Comparison of ENCODE assay signal across 9 cellular contexts in genomic region chr16:87951550-87952538, GRCh38. TPM values are rescaled to one million over a fixed set of nuclear protein-coding genes. Genes with fewer than 3 reads are reported as not detected.
DNase-seq lines count a peak whose midpoint lies in the region; ATAC-seq, FAIRE-seq and TF ChIP-seq lines count a peak whose summit lies in the region.
"Had no signal": no experiment of that assay in that cellular context is flagged by ENCODE, and none has a peak within 500 bp of the region (broad histone marks: within the 10 kb centered on the region; RNA-seq: fewer than 3 reads in every experiment).

No MANE protein-coding gene starts in this region.

- FAIRE-seq in GM19239 (lab: Jason Lieb, UNC), result peak; percentile 31
- no peak for FAIRE-seq in keratinocyte (lab: Jason Lieb, UNC)

- DNase-seq in CD4-positive, CD25-positive, alpha-beta regulatory T cell, result peak in 2 of 3 donors; percentile 16 to 38
- DNase-seq in GM19239 (ENCODE audit: insufficient read length, low spot score) (no peak), HuH-7 (ENCODE audit: low spot score) (peak; percentile 46), adrenal gland (peak in 3 of 7 donors; percentile 32 to 38 (median 33)), keratinocyte (ENCODE audit: low read depth, low spot score) (no peak), activated gamma-delta T cell treated with Interleukin-2 at 50 U/mL for 16 hours (no peak), GM10248 (ENCODE audit: extremely low spot score) (no peak)

- peaks cover 7% of the 10 kb centered on the region for H3K27me3 Mint-ChIP-seq in CD4-positive, CD25-positive, alpha-beta regulatory T cell
- no peaks in the 10 kb centered on the region for H3K27me3 Mint-ChIP-seq in stimulated activated memory B cell treated with anti-CD40 and anti-IgM and Interleukin-4, amounts not matched to agents 10 μg/mL and 1 μg/mL and 100 μg/mL, for 72 hours

- H3K27ac Mint-ChIP-seq in CD4-positive, CD25-positive, alpha-beta regulatory T cell, result peak overlapping the region; percentile 88 to 98 (median 97)
- peak overlapping the region; percentile 97 for H3K27ac Mint-ChIP-seq in stimulated activated memory B cell treated with anti-CD40 and anti-IgM and Interleukin-4, amounts not matched to agents 10 μg/mL and 1 μg/mL and 100 μg/mL, for 72 hours

- H4K20me1 ChIP-seq in keratinocyte (ENCODE audit: control insufficient read depth, extremely low read depth, insufficient read depth, low read length), result no peaks in the 10 kb centered on the region

- H3K36me3 ChIP-seq in CD4-positive, CD25-positive, alpha-beta regulatory T cell (ENCODE audit: control insufficient read depth, insufficient read depth, low read length), result peaks cover 14% of the 10 kb centered on the region
- H3K36me3 ChIP-seq in adrenal gland (replicated peaks in 1 of 2) (no peaks in the 10 kb centered on the region), keratinocyte (ENCODE audit: control insufficient read depth in 2 of 2, extremely low read depth in 1 of 2, insufficient read depth in 2 of 2, low read length in 2 of 2) (peaks cover 19% of the 10 kb centered on the region in 2 experiments)

- no peaks in the 10 kb centered on the region for H3K9me3 ChIP-seq in CD4-positive, CD25-positive, alpha-beta regulatory T cell (ENCODE audit: control insufficient read depth in 2 of 2, low read length in 2 of 2)
- H3K9me3 ChIP-seq in adrenal gland (replicated peaks in 1 of 3) (no peaks in the 10 kb centered on the region), keratinocyte (ENCODE audit: control insufficient read depth, low read depth, low read length) (no peaks in the 10 kb centered on the region)

- H3K4me2 ChIP-seq in keratinocyte (ENCODE audit: control insufficient read depth, extremely low read depth, insufficient read depth, low read depth, low read length), result peak overlapping the region; percentile 86

- intact Hi-C loops in adrenal gland (cut with DNase I), result no loop called here

- dilution Hi-C loops in keratinocyte (cut with MboI; ENCODE audit: extremely low pct_ligation_motif_present, low sequenced_read_pairs), result no loop called here

- H3K9ac ChIP-seq in keratinocyte (ENCODE audit: control insufficient read depth, extremely low read depth, insufficient read depth, low read length), result peak overlapping the region; percentile 94

- H3K36me3 Mint-ChIP-seq in CD4-positive, CD25-positive, alpha-beta regulatory T cell, result peaks cover 6% of the 10 kb centered on the region
- peaks cover 14% of the 10 kb centered on the region for H3K36me3 Mint-ChIP-seq in stimulated activated memory B cell treated with anti-CD40 and anti-IgM and Interleukin-4, amounts not matched to agents 10 μg/mL and 1 μg/mL and 100 μg/mL, for 72 hours

- 3 to 21% (median 6%) methylated on average over 13 to 79 of the region's 82 CpGs for WGBS in adrenal gland, 4 donors

- no peaks in the 10 kb centered on the region for H3K27me3 ChIP-seq in CD4-positive, CD25-positive, alpha-beta regulatory T cell (ENCODE audit: control insufficient read depth, insufficient read depth, low read length)
- H3K27me3 ChIP-seq in adrenal gland (no peaks in the 10 kb centered on the region), keratinocyte (ENCODE audit: control insufficient read depth, extremely low read depth, insufficient read depth, low read length) (no peaks in the 10 kb centered on the region)

- no peaks in the 10 kb centered on the region for H3K9me1 ChIP-seq in keratinocyte (ENCODE audit: control insufficient read depth, extremely low read depth, insufficient read depth, low read length)

- peaks cover 56% of the 10 kb centered on the region for H3K4me1 ChIP-seq in CD4-positive, CD25-positive, alpha-beta regulatory T cell (ENCODE audit: control insufficient read depth, insufficient read depth, low read length, poor library complexity, severe bottlenecking)
- H3K4me1 ChIP-seq in adrenal gland (replicated peaks in 1 of 2), result peaks cover 8 to 48% of the 10 kb centered on the region in 2 donors
- H3K4me1 ChIP-seq in keratinocyte (ENCODE audit: control insufficient read depth, extremely low read depth, insufficient read depth, low read length), result peaks cover 10% of the 10 kb centered on the region

- TF ChIP-seq CTCF in adrenal gland (IDR thresholded peaks at IDR 0.05), result no peak
- TF ChIP-seq CTCF in keratinocyte (optimal IDR thresholded peaks at IDR 0.05 in 1 of 3, IDR thresholded peaks at IDR 0.05 in 1 of 3, conservative IDR thresholded peaks at IDR 0.05 in 1 of 3; ENCODE audit: extremely low read depth in 1 of 3, insufficient read depth in 2 of 3, low read length in 3 of 3), result peak; percentile 7 to 19 (median 13)
- no peak for TF ChIP-seq CTCF in GM10248 (IDR thresholded peaks at IDR 0.05; ENCODE audit: control extremely low read depth, extremely low read depth, low read depth, missing control alignments)

- H2AFZ ChIP-seq in keratinocyte (ENCODE audit: control insufficient read depth, low read length), result no peak overlapping the region

- no peak for TF ChIP-seq POLR2A in adrenal gland (IDR thresholded peaks at IDR 0.05)

- POLR2A ChIA-PET in GM10248 (lab: Yijun Ruan, JAX), result interaction anchor here (0.6 to 0.7 kb wide), 2 partner anchors 11 to 622 kb away, joined by 3 read pairs; no protein-coding TSS in a partner anchor

- CTCF ChIA-PET in GM10248 (lab: Yijun Ruan, JAX), result interaction anchor here (0.8 to 3.9 kb wide), 5 partner anchors 9 to 581 kb away, joined by 3 to 21 read pairs (median 3); no protein-coding TSS in a partner anchor

- H3K4me3 ChIP-seq in CD4-positive, CD25-positive, alpha-beta regulatory T cell (ENCODE audit: low read depth, low read length), result peak overlapping the region; percentile 91
- peak overlapping the region; percentile 66 to 95 (median 87) for H3K4me3 ChIP-seq in adrenal gland
- peak overlapping the region; percentile 72 to 94 (median 87) for H3K4me3 ChIP-seq in keratinocyte (ENCODE audit: control insufficient read depth in 2 of 3, extremely low read depth in 1 of 3, insufficient read depth in 2 of 3, low read depth in 1 of 3, low read length in 3 of 3)

- peak overlapping the region; percentile 93 for H3K27ac ChIP-seq in CD4-positive, CD25-positive, alpha-beta regulatory T cell (ENCODE audit: insufficient read depth, low read length, poor library complexity, severe bottlenecking)
- H3K27ac ChIP-seq in adrenal gland (peak overlapping the region in 4 of 5 donors; percentile 78 to 99 (median 94)), keratinocyte (ENCODE audit: control insufficient read depth, insufficient read depth, low read length) (peak overlapping the region; percentile 83)

- H3K9me3 Mint-ChIP-seq in CD4-positive, CD25-positive, alpha-beta regulatory T cell, result no peaks in the 10 kb centered on the region
- H3K9me3 Mint-ChIP-seq in stimulated activated memory B cell treated with anti-CD40 and anti-IgM and Interleukin-4, amounts not matched to agents 10 μg/mL and 1 μg/mL and 100 μg/mL, for 72 hours, result no peaks in the 10 kb centered on the region

- H3K4me3 Mint-ChIP-seq in CD4-positive, CD25-positive, alpha-beta regulatory T cell, result peak overlapping the region; percentile 94 to 100 (median 96)
- H3K4me3 Mint-ChIP-seq in stimulated activated memory B cell treated with anti-CD40 and anti-IgM and Interleukin-4, amounts not matched to agents 10 μg/mL and 1 μg/mL and 100 μg/mL, for 72 hours, result peak overlapping the region; percentile 98

- ATAC-seq in CD4-positive, CD25-positive, alpha-beta regulatory T cell (ENCODE audit: low read depth in 2 of 2), result no peak
- no peak for ATAC-seq in stimulated activated memory B cell treated with anti-CD40 and anti-IgM and Interleukin-4, amounts not matched to agents 10 μg/mL and 1 μg/mL and 100 μg/mL, for 72 hours

- peaks cover 19 to 54% (median 37%) of the 10 kb centered on the region in 4 donors for H3K4me1 Mint-ChIP-seq in CD4-positive, CD25-positive, alpha-beta regulatory T cell
- H3K4me1 Mint-ChIP-seq in stimulated activated memory B cell treated with anti-CD40 and anti-IgM and Interleukin-4, amounts not matched to agents 10 μg/mL and 1 μg/mL and 100 μg/mL, for 72 hours, result peaks cover 68% of the 10 kb centered on the region

- peaks cover 52% of the 10 kb centered on the region for H3K79me2 ChIP-seq in keratinocyte (ENCODE audit: control insufficient read depth, insufficient read depth, low read length)

RNA-seq across cellular contexts. Expression of gene BANP, which starts 0.6 kb away (rescaled TPM):
- total RNA-seq in CD4-positive, CD25-positive, alpha-beta regulatory T cell, result 114 TPM
- polyA plus RNA-seq in CD4-positive, CD25-positive, alpha-beta regulatory T cell, result 10 to 100 TPM; 20.4 to 27.6 (median 25.9) TPM
- total RNA-seq in adrenal gland, result 10 to 100 TPM; 16.8 to 29.8 (median 22.2) TPM
- polyA plus RNA-seq in adrenal gland (10 to 100 TPM; 10.4 to 23.6 (median 19.2) TPM), keratinocyte (10.0 to 12.9 TPM (median 10.8 TPM) in 3 replicates)
- polyA plus RNA-seq in keratinocyte (2011; ENCODE audit: low read depth), result 13.1 TPM
- 9.4 and 9.8 TPM in 2 replicates for polyA plus RNA-seq in keratinocyte (2011; cell fraction: cytosol; rRNA removed)
- 24.4 and 26.9 TPM in 2 replicates for polyA plus RNA-seq in keratinocyte (2011; cell fraction: nucleus; rRNA removed)
- polyA plus RNA-seq in keratinocyte (2012; ENCODE audit: low replicate concordance), result 8.6 and 12.8 TPM in 2 replicates
- polyA minus RNA-seq in keratinocyte, result 21.7 to 27.9 TPM (median 23.6 TPM) in 3 replicates
- polyA minus RNA-seq in keratinocyte (2011; cell fraction: cytosol; rRNA and poly(A)+ RNA removed), result 27.4 TPM
- polyA minus RNA-seq in keratinocyte (2011; cell fraction: nucleus; rRNA and poly(A)+ RNA removed), result 23.3 and 24.7 TPM in 2 replicates

RNA-seq across cellular contexts. Expression of gene CA5A, which starts 15.5 kb away (rescaled TPM):
- not detected for total RNA-seq in CD4-positive, CD25-positive, alpha-beta regulatory T cell
- polyA plus RNA-seq in CD4-positive, CD25-positive, alpha-beta regulatory T cell, result not detected
- under 1 TPM in 1 of 8 donors, not detected in 7; 0.56 TPM for total RNA-seq in adrenal gland
- not detected for polyA plus RNA-seq in adrenal gland
- not detected in 3 replicates for polyA plus RNA-seq in keratinocyte
- not detected for polyA plus RNA-seq in keratinocyte (2011; ENCODE audit: low read depth)
- not detected in 2 replicates for polyA plus RNA-seq in keratinocyte (2011; cell fraction: cytosol; rRNA removed)
- polyA plus RNA-seq in keratinocyte (2011; cell fraction: nucleus; rRNA removed), result not detected in 2 replicates
- polyA plus RNA-seq in keratinocyte (2012; ENCODE audit: low replicate concordance), result not detected in 2 replicates
- polyA minus RNA-seq in keratinocyte, result not detected in 3 replicates
- not detected for polyA minus RNA-seq in keratinocyte (2011; cell fraction: cytosol; rRNA and poly(A)+ RNA removed)
- not detected in 2 replicates for polyA minus RNA-seq in keratinocyte (2011; cell fraction: nucleus; rRNA and poly(A)+ RNA removed)
- total RNA-seq: T-helper 1 cell treated with Interleukin-12 subunit alpha and Interleukin-12 subunit beta and Interleukin-4 antibody, amounts not matched to agents 30 ng/mL and 1 ng/mL, for 36 hours had no signal

Comparison
In these comparisons a context has a peak if more than half of its experiments do, and no peak if none do; other contexts are left out.
1. DNase-seq: peak in CD4-positive, CD25-positive, alpha-beta regulatory T cell (2 of 3) and HuH-7 (single experiment); none in GM19239 (single experiment), keratinocyte (single experiment), activated gamma-delta T cell treated with Interleukin-2 at 50 U/mL for 16 hours (single experiment) and GM10248 (single experiment).
2. CTCF ChIP-seq: peak in keratinocyte (3 of 3); none in adrenal gland (0 of 6) and GM10248 (single experiment).
3. Peak in every context shown above with its lines, with median percentiles within 50 percentile points of each other: H3K27ac ChIP-seq and H3K4me3 ChIP-seq.